Comparison of ENCODE assay signal across 7 cellular contexts in the genomic region with DNA sequence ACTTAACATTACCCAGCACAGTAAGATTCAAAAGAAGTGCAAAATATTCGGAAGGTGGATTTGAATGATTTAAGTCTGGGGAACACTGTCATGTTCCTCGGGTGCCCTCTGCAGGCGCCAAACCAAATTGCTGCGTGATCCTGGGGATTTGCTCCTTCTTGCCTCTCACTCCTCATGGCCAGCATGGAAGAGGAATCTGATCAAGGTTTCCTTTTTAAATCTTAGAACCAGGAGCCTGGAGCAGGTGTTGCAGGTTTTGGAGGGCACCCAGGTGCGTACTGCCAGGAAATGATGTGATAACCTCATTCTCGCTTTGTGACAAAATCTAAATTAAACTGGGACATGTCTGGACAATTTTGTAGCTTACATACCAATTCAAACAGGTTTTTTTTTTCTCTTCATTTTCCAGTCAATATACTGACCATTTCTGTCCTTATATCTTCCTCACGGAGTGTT. TPM values are rescaled to one million over a fixed set of nuclear protein-coding genes. Genes with fewer than 3 reads are reported as not detected.
DNase-seq lines count a peak whose midpoint lies in the region; ATAC-seq, FAIRE-seq and TF ChIP-seq lines count a peak whose summit lies in the region.

No MANE protein-coding gene starts in this region.

- no peak overlapping the region for H3K14ac ChIP-seq in IMR-90 (replicated peaks; ENCODE audit: low read depth, low read length)

- H4K5ac ChIP-seq in IMR-90 (ENCODE audit: low read depth, low read length) = no peak overlapping the region

- no peak overlapping the region for H3K56ac ChIP-seq in IMR-90 (ENCODE audit: extremely low read depth, insufficient read depth, low read length)

- CTCF ChIA-PET in IMR-90 (lab: Yijun Ruan, JAX) = interaction anchor here (0.9 to 4.9 kb wide), 14 partner anchors 19 to 255 kb away, joined by 3 to 66 read pairs (median 4); no protein-coding TSS in a partner anchor

- ATAC-seq in IMR-90 (ENCODE audit: low read depth) = peak; percentile 90

- DNase-seq in GM12891 (ENCODE audit: insufficient read length, low spot score) (peak; percentile 30), IMR-90 (peak; percentile 73), Peyer's patch (peak; percentile 61 to 92 (median 85)), fibroblast of gingiva (ENCODE audit: low read depth) (peak; percentile 57), nephron progenitor cell (peak; percentile 82), substantia nigra (lab: John Stamatoyannopoulos, UW) (peak in 41 of 49 donors; percentile 4 to 75 (median 46))
- peak; percentile 81 for DNase-seq in activated T-cell treated with anti-CD3 and anti-CD28 coated beads, Interleukin-2, amount 50 U/mL, for 24 hours

- dilution Hi-C loops in IMR-90 (cut with HindIII; ENCODE audit: low sequenced_read_pairs, unreplicated experiment) = loop anchor here (25.0 kb wide), 1 partner anchor 112 kb away; no protein-coding TSS in a partner anchor

- no peaks in the 10 kb centered on the region for H3K79me1 ChIP-seq in IMR-90 (ENCODE audit: low read depth in 1 of 2, low read length in 2 of 2)

- no peak overlapping the region for H3K23ac ChIP-seq in IMR-90 (ENCODE audit: low read depth, low read length)

- peak; percentile 75 for FAIRE-seq in GM12891 (lab: Jason Lieb, UNC)

- BruUV-seq in IMR-90 (replicated peaks; lab: Mats Ljungman, UMichigan) = no TSS peak

- no peak overlapping the region for H4K91ac ChIP-seq in IMR-90 (ENCODE audit: insufficient read depth, low read depth, low read length)

- intact Hi-C loops in IMR-90 (cut with micrococcal nuclease) = loop anchor here (1.0 to 5.0 kb wide), 4 partner anchors 52 to 622 kb away; no protein-coding TSS in a partner anchor

- TF ChIP-seq RAD21 in IMR-90 (IDR thresholded peaks at IDR 0.05; ENCODE audit: low read length) = peak; percentile 98

- H3K9me3 ChIP-seq in IMR-90 (ENCODE audit: control insufficient read depth, insufficient read depth, low read length) = no peaks in the 10 kb centered on the region
- H3K9me3 ChIP-seq in Peyer's patch = no peaks in the 10 kb centered on the region

- no peak overlapping the region for H3K27ac ChIP-seq in IMR-90 (ENCODE audit: insufficient read depth, low read length)
- no peak overlapping the region for H3K27ac ChIP-seq in Peyer's patch
- H3K27ac ChIP-seq in substantia nigra (ENCODE audit: low read depth, low read length, poor library complexity, severe bottlenecking) = no peak overlapping the region

- no peaks in the 10 kb centered on the region for H3K36me3 Mint-ChIP-seq in activated T-cell treated with anti-CD3 and anti-CD28 coated beads, Interleukin-2, amount 50 U/mL, for 24 hours (ENCODE audit: low read depth)
- no peaks in the 10 kb centered on the region for H3K36me3 Mint-ChIP-seq in nephron progenitor cell (ENCODE audit: low read depth)

- TF ChIP-seq CTCF in IMR-90 (conservative IDR thresholded peaks at IDR 0.05; ENCODE audit: low read depth, low read length) (peak; percentile 99), Peyer's patch (IDR thresholded peaks at IDR 0.05) (peak; percentile 52 to 89 (median 88)), nephron progenitor cell (IDR thresholded peaks at IDR 0.05) (peak; percentile 94)

- H2AK5ac ChIP-seq in IMR-90 (ENCODE audit: low read depth, low read length) = no peak overlapping the region

- TF ChIP-seq POLR2A in GM12891 (IDR thresholded peaks at IDR 0.05; ENCODE audit: low read depth, low read length) (no peak), IMR-90 (IDR thresholded peaks at IDR 0.05; ENCODE audit: low read depth, low read length) (no peak; the same call in 1 of the 2 replicates), Peyer's patch (IDR thresholded peaks at IDR 0.05) (no peak)

- H3K9ac ChIP-seq in IMR-90 (ENCODE audit: low read depth, low read length) = no peak overlapping the region

- H4K20me1 ChIP-seq in IMR-90 (ENCODE audit: insufficient read depth, low read length) = no peaks in the 10 kb centered on the region

- no peak overlapping the region for H3K18ac ChIP-seq in IMR-90 (ENCODE audit: low read depth, low read length)

- H3K27me3 ChIP-seq in IMR-90 (ENCODE audit: control insufficient read depth, insufficient read depth, low read length) = peaks cover 10% of the 10 kb centered on the region; the same call in 1 of the 2 replicates
- H3K27me3 ChIP-seq in Peyer's patch = no peaks in the 10 kb centered on the region

- no peak overlapping the region for H3K4ac ChIP-seq in IMR-90 (ENCODE audit: low read depth, low read length)

- 7% methylated on average over 3 of the region's 7 CpGs; no CpG with 5 or more reads in 1 of the 2 experiments for WGBS in IMR-90 (ENCODE audit: extremely low coverage in 2 of 2, insufficient read length in 1 of 2), 2 experiments

- POLR2A ChIA-PET in IMR-90 (lab: Charles Lee; ENCODE audit: unreplicated experiment) = interaction anchor here (0.7 kb wide), 1 partner anchor 105 kb away, joined by 3 read pairs; no protein-coding TSS in a partner anchor

- H3K27me3 Mint-ChIP-seq in activated T-cell treated with anti-CD3 and anti-CD28 coated beads, Interleukin-2, amount 50 U/mL, for 24 hours = peaks cover 2% of the 10 kb centered on the region
- H3K27me3 Mint-ChIP-seq in nephron progenitor cell (ENCODE audit: low read depth, poor library complexity) = peaks cover 3% of the 10 kb centered on the region

- no peak overlapping the region for H2BK120ac ChIP-seq in IMR-90 (ENCODE audit: low read depth, low read length)

- no peak overlapping the region for H2AK9ac ChIP-seq in IMR-90 (replicated peaks; ENCODE audit: low read depth, low read length, poor library complexity)

- H3K4me3 Mint-ChIP-seq in activated T-cell treated with anti-CD3 and anti-CD28 coated beads, Interleukin-2, amount 50 U/mL, for 24 hours = no peak overlapping the region
- no peak overlapping the region for H3K4me3 Mint-ChIP-seq in nephron progenitor cell

- H2BK15ac ChIP-seq in IMR-90 (ENCODE audit: low read depth, low read length) = no peak overlapping the region

- H3K4me1 ChIP-seq in IMR-90 (ENCODE audit: control insufficient read depth, insufficient read depth, low read length) = no peaks in the 10 kb centered on the region
- H3K4me1 ChIP-seq in Peyer's patch = no peaks in the 10 kb centered on the region

- no peaks in the 10 kb centered on the region for H3K4me1 Mint-ChIP-seq in activated T-cell treated with anti-CD3 and anti-CD28 coated beads, Interleukin-2, amount 50 U/mL, for 24 hours (ENCODE audit: low read depth)
- H3K4me1 Mint-ChIP-seq in nephron progenitor cell = peaks cover 15% of the 10 kb centered on the region

- no peak overlapping the region for H3K27ac Mint-ChIP-seq in activated T-cell treated with anti-CD3 and anti-CD28 coated beads, Interleukin-2, amount 50 U/mL, for 24 hours
- H3K27ac Mint-ChIP-seq in nephron progenitor cell = no peak overlapping the region

- H2BK20ac ChIP-seq in IMR-90 (ENCODE audit: low read depth, low read length) = no peak overlapping the region

- H3K36me3 ChIP-seq in IMR-90 (ENCODE audit: control insufficient read depth, insufficient read depth, low read length) (no peaks in the 10 kb centered on the region), Peyer's patch (no peaks in the 10 kb centered on the region)

- in situ Hi-C loops in IMR-90 (cut with MboI; ENCODE audit: low sequenced_read_pairs) = loop anchor here (5.0 to 25.0 kb wide), 3 partner anchors 97 to 625 kb away; no protein-coding TSS in a partner anchor

- H4K8ac ChIP-seq in IMR-90 (ENCODE audit: low read depth in 2 of 2, low read length in 2 of 2) = no peak overlapping the region

- no peak overlapping the region for H2BK5ac ChIP-seq in IMR-90 (ENCODE audit: low read depth, low read length, poor library complexity, severe bottlenecking)

- peaks cover 2% of the 10 kb centered on the region; the same call in 1 of the 2 replicates for H3K9me1 ChIP-seq in IMR-90 (ENCODE audit: insufficient read depth, low read length)

- H3K4me2 ChIP-seq in IMR-90 (ENCODE audit: low read depth, low read length) = no peak overlapping the region

- H3K4me3 ChIP-seq in IMR-90 (ENCODE audit: insufficient read depth, low read depth, low read length) = no peak overlapping the region
- no peak overlapping the region for H3K4me3 ChIP-seq in Peyer's patch

- H3K9me3 Mint-ChIP-seq in activated T-cell treated with anti-CD3 and anti-CD28 coated beads, Interleukin-2, amount 50 U/mL, for 24 hours = no peaks in the 10 kb centered on the region
- H3K9me3 Mint-ChIP-seq in nephron progenitor cell = no peaks in the 10 kb centered on the region

- H2AFZ ChIP-seq in IMR-90 (replicated peaks; ENCODE audit: low read length, poor library complexity) = no peak overlapping the region

TF ChIP-seq in GM12891, 5 proteins besides CTCF, POLR2A, EP300 and RAD21:
- TF ChIP-seq POU2F2 (IDR thresholded peaks at IDR 0.05; ENCODE audit: low read depth, low read length) (no peak), SPI1 (IDR thresholded peaks at IDR 0.05; ENCODE audit: low read depth, low read length) (no peak), POLR2AphosphoS5 (IDR thresholded peaks at IDR 0.05; ENCODE audit: low read depth, low read length) (no peak), PAX5 (IDR thresholded peaks at IDR 0.05; ENCODE audit: insufficient read depth, low read length, severe bottlenecking) (no peak), TAF1 (IDR thresholded peaks at IDR 0.05; ENCODE audit: low read depth, low read length) (no peak)

TF ChIP-seq in IMR-90, 13 proteins besides CTCF, POLR2A, EP300 and RAD21:
- peak; percentile 99 for TF ChIP-seq SMC3 (IDR thresholded peaks at IDR 0.05; ENCODE audit: low read depth, low read length)
- no peak for TF ChIP-seq MXI1 (IDR thresholded peaks at IDR 0.05; ENCODE audit: borderline replicate concordance, low read depth, low read length)

RNA-seq across cellular contexts. Expression of gene PFDN4, which starts 8.1 kb away (rescaled TPM):
- polyA plus RNA-seq in GM12891 (2012; ENCODE audit: low read depth, missing spikeins) = 73.5 TPM
- total RNA-seq in IMR-90 (2012; rRNA removed) = 14.9 and 83.9 TPM in 2 replicates
- 62.7 and 93.2 TPM in 2 replicates for polyA plus RNA-seq in IMR-90 (2012; rRNA removed)
- polyA plus RNA-seq in IMR-90 (2012; cell fraction: cytosol; rRNA removed) = 4.3 and 6.6 TPM in 2 replicates
- 0.66 and 6.4 TPM in 2 replicates for polyA plus RNA-seq in IMR-90 (2012; cell fraction: nucleus; rRNA removed; ENCODE audit: low replicate concordance)
- total RNA-seq in Peyer's patch = 10 to 100 TPM; 11.0 to 33.0 (median 28.0) TPM

RNA-seq across cellular contexts. Expression of gene CYP24A1, which starts 26.0 kb away (rescaled TPM):
- polyA plus RNA-seq in GM12891 (2012; ENCODE audit: low read depth, missing spikeins) = not detected
- total RNA-seq in IMR-90 (2012; rRNA removed) = not detected in 2 replicates
- polyA plus RNA-seq in IMR-90 (2012; rRNA removed) = not detected in 2 replicates
- polyA plus RNA-seq in IMR-90 (2012; cell fraction: cytosol; rRNA removed) = not detected in 2 replicates
- polyA plus RNA-seq in IMR-90 (2012; cell fraction: nucleus; rRNA removed; ENCODE audit: low replicate concordance) = not detected in 2 replicates
- not detected for total RNA-seq in Peyer's patch

Comparison
In these comparisons a context has a peak if more than half of its experiments do, and no peak if none do; other contexts are left out.
1. DNase-seq: peak in every context shown above with its lines; median percentile 85 in Peyer's patch; 82 in nephron progenitor cell; 81 in activated T-cell treated with anti-CD3 and anti-CD28 coated beads, Interleukin-2, amount 50 U/mL, for 24 hours; 73 in IMR-90; 57 in fibroblast of gingiva; 46 in substantia nigra; 30 in GM12891.